ENCODE assay signal across 1 cellular context in genomic region chr4:126541820-126542219, GRCh38.
TF ChIP-seq lines count a peak whose summit lies in the region.

No MANE protein-coding gene starts in this region.

TF ChIP-seq in SK-N-SH treated with all-trans-retinoic acid at 6 μM for 48 hours, 23 proteins besides CTCF, POLR2A, EP300 and RAD21 (continued from another document):
- TF ChIP-seq CREB5 (CRISPR knock-in tag; IDR thresholded peaks at IDR 0.05; ENCODE audit: low read depth) (no peak), TCF4 (CRISPR knock-in tag; IDR thresholded peaks at IDR 0.05; ENCODE audit: borderline replicate concordance) (no peak), ZFP30 (CRISPR knock-in tag; IDR thresholded peaks at IDR 0.05) (no peak), ZFP3 (CRISPR knock-in tag; IDR thresholded peaks at IDR 0.05) (no peak)
